Comparison of ENCODE assay signal across 8 cellular contexts in genomic region chr14:58298880-58299664, GRCh38. TPM values are rescaled to one million over a fixed set of nuclear protein-coding genes. Genes with fewer than 3 reads are reported as not detected.
DNase-seq lines count a peak whose midpoint lies in the region; ATAC-seq and TF ChIP-seq lines count a peak whose summit lies in the region.

No MANE protein-coding gene starts in this region.

- DNase-seq in GDM1 (lab: John Stamatoyannopoulos, UW): peak; percentile 8
- DNase-seq in T follicular helper cell (ENCODE audit: low read depth): peak; percentile 21
- peak; percentile 53 for DNase-seq in astrocyte of the hippocampus (ENCODE audit: low read depth, low spot score)
- DNase-seq in sigmoid colon: peak; percentile 72
- no peak for DNase-seq in NCI-H2196 treated with DMSO at 0.1 percent for 48 hours (lab: John Stamatoyannopoulos, UW; ENCODE audit: unreplicated experiment)

- no peaks in the 10 kb centered on the region for H3K9me3 ChIP-seq in sigmoid colon

- peaks cover 0 to 36% (median 15%) of the 10 kb centered on the region in 4 donors for H3K36me3 ChIP-seq in sigmoid colon

- no peak for TF ChIP-seq POLR2A in sigmoid colon (IDR thresholded peaks at IDR 0.05)

- H3K4me1 ChIP-seq in sigmoid colon: peaks cover 0 to 43% (median 26%) of the 10 kb centered on the region in 4 donors

- H3K27ac ChIP-seq in sigmoid colon: peak overlapping the region; percentile 90 to 98 (median 95)

- intact Hi-C loops in sigmoid colon (cut with DNase I): loop anchor here (2.0 kb wide), 1 partner anchor 128 kb away; the partner anchor contains the start of genes KIAA0586 and TIMM9

- TF ChIP-seq CTCF in sigmoid colon (IDR thresholded peaks at IDR 0.05): no peak

- H3K27me3 ChIP-seq in sigmoid colon: no peaks in the 10 kb centered on the region

- no peak for TF ChIP-seq EP300 in sigmoid colon (IDR thresholded peaks at IDR 0.05)

- H3K4me3 ChIP-seq in iPS-11a (ENCODE audit: low read depth, low read length) (peak overlapping the region; percentile 94), sigmoid colon (peak overlapping the region; percentile 81 to 99 (median 88))

- peak; percentile 5 for ATAC-seq in HG02610 (IDR thresholded peaks at IDR 0.05; ENCODE audit: unreplicated experiment)
- no peak for ATAC-seq in HG03442 (IDR thresholded peaks at IDR 0.05; ENCODE audit: unreplicated experiment)

- WGBS in sigmoid colon, 2 donors: 1% methylated on average over 84 of the region's 84 CpGs

RNA-seq across cellular contexts. Expression of gene ARID4A, which starts 0.7 kb away (rescaled TPM):
- total RNA-seq in sigmoid colon: 10 to 100 TPM; 18.1 to 31.9 (median 24.5) TPM
- 1 to 10 TPM; 4.2 to 8.4 (median 7.2) TPM for polyA plus RNA-seq in sigmoid colon

RNA-seq across cellular contexts. Expression of gene PSMA3, which starts 54.4 kb away (rescaled TPM):
- 100 to 1,000 TPM in 3 of 4 donors, 10 to 100 TPM in 1; 69.5 to 112 (median 107) TPM for total RNA-seq in sigmoid colon
- 100 to 1,000 TPM; 113 to 217 (median 161) TPM for polyA plus RNA-seq in sigmoid colon
